ENCODE assay signal across 1 cellular context in the genomic region with DNA sequence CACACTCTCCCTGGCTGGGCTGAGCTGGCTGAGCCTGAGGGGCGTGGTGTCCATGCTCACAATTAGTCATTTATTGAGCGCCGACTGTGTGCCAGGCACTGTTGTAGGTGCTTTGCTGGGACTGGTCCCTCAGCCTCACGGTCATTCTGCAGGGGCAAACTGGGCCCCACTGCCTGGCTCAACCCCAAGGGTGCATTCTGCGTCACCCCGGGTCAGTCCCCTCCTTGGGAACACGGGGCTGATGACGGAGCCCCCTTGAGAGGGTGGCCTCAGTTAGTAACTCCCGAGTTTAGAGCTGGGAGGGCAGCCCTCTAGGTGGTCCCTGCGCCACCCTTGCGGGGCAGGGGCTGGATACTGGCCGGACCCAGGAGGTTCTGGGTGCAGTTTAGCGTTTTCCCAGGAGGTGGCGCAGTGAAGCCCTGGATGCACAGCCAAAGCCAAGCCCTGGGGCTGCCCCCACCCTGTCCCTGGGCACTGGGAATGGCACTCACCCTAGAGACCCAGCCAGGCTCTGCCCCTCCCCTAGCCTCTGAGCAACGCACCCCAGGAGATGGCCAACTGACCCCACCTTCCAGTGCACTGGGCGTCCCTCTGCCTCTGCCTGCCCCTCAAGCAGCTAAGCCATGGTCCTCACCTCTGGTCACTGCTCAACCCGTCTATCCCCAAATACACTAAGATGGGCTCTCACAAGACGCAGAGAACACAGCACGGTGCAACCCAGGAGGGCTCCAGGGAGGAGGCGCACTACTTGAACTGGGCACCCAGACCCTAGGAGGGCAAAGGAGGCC.
TF ChIP-seq lines count a peak whose summit lies in the region.

No MANE protein-coding gene starts in this region.

TF ChIP-seq in HepG2, 621 proteins besides CTCF, POLR2A, EP300 and RAD21 (continued from another document and continues in another):
- TF ChIP-seq, protein P1, sequence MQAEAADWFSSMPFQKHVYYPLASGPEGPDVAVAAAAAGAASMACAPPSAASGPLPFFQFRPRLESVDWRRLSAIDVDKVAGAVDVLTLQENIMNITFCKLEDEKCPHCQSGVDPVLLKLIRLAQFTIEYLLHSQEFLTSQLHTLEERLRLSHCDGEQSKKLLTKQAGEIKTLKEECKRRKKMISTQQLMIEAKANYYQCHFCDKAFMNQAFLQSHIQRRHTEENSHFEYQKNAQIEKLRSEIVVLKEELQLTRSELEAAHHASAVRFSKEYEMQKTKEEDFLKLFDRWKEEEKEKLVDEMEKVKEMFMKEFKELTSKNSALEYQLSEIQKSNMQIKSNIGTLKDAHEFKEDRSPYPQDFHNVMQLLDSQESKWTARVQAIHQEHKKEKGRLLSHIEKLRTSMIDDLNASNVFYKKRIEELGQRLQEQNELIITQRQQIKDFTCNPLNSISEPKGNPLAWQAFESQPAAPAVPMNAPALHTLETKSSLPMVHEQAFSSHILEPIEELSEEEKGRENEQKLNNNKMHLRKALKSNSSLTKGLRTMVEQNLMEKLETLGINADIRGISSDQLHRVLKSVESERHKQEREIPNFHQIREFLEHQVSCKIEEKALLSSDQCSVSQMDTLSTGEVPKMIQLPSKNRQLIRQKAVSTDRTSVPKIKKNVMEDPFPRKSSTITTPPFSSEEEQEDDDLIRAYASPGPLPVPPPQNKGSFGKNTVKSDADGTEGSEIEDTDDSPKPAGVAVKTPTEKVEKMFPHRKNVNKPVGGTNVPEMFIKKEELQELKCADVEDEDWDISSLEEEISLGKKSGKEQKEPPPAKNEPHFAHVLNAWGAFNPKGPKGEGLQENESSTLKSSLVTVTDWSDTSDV (CRISPR knock-in tag; IDR thresholded peaks at IDR 0.05) = 0 out of 2 replicates have a peak, but pooled peaks have one; percentile 47
- TF ChIP-seq, protein P2, sequence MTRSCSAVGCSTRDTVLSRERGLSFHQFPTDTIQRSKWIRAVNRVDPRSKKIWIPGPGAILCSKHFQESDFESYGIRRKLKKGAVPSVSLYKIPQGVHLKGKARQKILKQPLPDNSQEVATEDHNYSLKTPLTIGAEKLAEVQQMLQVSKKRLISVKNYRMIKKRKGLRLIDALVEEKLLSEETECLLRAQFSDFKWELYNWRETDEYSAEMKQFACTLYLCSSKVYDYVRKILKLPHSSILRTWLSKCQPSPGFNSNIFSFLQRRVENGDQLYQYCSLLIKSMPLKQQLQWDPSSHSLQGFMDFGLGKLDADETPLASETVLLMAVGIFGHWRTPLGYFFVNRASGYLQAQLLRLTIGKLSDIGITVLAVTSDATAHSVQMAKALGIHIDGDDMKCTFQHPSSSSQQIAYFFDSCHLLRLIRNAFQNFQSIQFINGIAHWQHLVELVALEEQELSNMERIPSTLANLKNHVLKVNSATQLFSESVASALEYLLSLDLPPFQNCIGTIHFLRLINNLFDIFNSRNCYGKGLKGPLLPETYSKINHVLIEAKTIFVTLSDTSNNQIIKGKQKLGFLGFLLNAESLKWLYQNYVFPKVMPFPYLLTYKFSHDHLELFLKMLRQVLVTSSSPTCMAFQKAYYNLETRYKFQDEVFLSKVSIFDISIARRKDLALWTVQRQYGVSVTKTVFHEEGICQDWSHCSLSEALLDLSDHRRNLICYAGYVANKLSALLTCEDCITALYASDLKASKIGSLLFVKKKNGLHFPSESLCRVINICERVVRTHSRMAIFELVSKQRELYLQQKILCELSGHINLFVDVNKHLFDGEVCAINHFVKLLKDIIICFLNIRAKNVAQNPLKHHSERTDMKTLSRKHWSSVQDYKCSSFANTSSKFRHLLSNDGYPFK (CRISPR knock-in tag; IDR thresholded peaks at IDR 0.05; ENCODE audit: borderline replicate concordance) = 0 out of 2 replicates have a peak, but pooled peaks have one; percentile 19
- peak; percentile 46 for TF ChIP-seq RBM39 (IDR thresholded peaks at IDR 0.05; ENCODE audit: low read depth, low read length, poor library complexity, severe bottlenecking)
- peak; percentile 22; the same call in 1 of the 2 replicates for TF ChIP-seq SALL1 (CRISPR knock-in tag; IDR thresholded peaks at IDR 0.05)
- peak; percentile 63; the same call in 1 of the 2 replicates for TF ChIP-seq ZBTB7A (CRISPR knock-in tag; IDR thresholded peaks at IDR 0.05)
- peak; percentile 74; the same call in 1 of the 2 replicates for TF ChIP-seq HNRNPL (IDR thresholded peaks at IDR 0.05; ENCODE audit: low read depth, low read length)
- TF ChIP-seq, protein P3, sequence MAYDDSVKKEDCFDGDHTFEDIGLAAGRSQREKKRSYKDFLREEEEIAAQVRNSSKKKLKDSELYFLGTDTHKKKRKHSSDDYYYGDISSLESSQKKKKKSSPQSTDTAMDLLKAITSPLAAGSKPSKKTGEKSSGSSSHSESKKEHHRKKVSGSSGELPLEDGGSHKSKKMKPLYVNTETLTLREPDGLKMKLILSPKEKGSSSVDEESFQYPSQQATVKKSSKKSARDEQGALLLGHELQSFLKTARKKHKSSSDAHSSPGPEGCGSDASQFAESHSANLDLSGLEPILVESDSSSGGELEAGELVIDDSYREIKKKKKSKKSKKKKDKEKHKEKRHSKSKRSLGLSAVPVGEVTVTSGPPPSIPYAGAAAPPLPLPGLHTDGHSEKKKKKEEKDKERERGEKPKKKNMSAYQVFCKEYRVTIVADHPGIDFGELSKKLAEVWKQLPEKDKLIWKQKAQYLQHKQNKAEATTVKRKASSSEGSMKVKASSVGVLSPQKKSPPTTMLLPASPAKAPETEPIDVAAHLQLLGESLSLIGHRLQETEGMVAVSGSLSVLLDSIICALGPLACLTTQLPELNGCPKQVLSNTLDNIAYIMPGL (CRISPR knock-in tag; IDR thresholded peaks at IDR 0.05; ENCODE audit: borderline replicate concordance in 1 of 2, low read depth in 1 of 2) = 0 out of 4 replicates have a peak, but pooled peaks of 1 of the 2 experiments have one; percentile 26
- TF ChIP-seq ZNF281 (CRISPR knock-in tag; IDR thresholded peaks at IDR 0.05; ENCODE audit: borderline replicate concordance) = no peak
- TF ChIP-seq ZNF768 (CRISPR knock-in tag; IDR thresholded peaks at IDR 0.05) = peak; percentile 18; the same call in 1 of the 2 replicates
- 0 out of 2 replicates have a peak, but pooled peaks have one; percentile 23 for TF ChIP-seq ZNF598 (CRISPR knock-in tag; IDR thresholded peaks at IDR 0.05; ENCODE audit: borderline replicate concordance)
- TF ChIP-seq ZNF547 (CRISPR knock-in tag; IDR thresholded peaks at IDR 0.05) = peak; percentile 59; the same call in 1 of the 2 replicates
- no peak for TF ChIP-seq PPARG (CRISPR knock-in tag; conservative IDR thresholded peaks at IDR 0.05)
- TF ChIP-seq, protein P4, sequence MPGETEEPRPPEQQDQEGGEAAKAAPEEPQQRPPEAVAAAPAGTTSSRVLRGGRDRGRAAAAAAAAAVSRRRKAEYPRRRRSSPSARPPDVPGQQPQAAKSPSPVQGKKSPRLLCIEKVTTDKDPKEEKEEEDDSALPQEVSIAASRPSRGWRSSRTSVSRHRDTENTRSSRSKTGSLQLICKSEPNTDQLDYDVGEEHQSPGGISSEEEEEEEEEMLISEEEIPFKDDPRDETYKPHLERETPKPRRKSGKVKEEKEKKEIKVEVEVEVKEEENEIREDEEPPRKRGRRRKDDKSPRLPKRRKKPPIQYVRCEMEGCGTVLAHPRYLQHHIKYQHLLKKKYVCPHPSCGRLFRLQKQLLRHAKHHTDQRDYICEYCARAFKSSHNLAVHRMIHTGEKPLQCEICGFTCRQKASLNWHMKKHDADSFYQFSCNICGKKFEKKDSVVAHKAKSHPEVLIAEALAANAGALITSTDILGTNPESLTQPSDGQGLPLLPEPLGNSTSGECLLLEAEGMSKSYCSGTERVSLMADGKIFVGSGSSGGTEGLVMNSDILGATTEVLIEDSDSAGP (CRISPR knock-in tag; IDR thresholded peaks at IDR 0.05; ENCODE audit: borderline replicate concordance) = 0 out of 2 replicates have a peak, but pooled peaks have one; percentile 7
- TF ChIP-seq ATM (IDR thresholded peaks at IDR 0.05; ENCODE audit: borderline replicate concordance) = no peak
- peak; percentile 12; the same call in 1 of the 2 replicates for TF ChIP-seq GABPB1 (CRISPR knock-in tag; IDR thresholded peaks at IDR 0.05)
- no peak for TF ChIP-seq TBL1XR1 (IDR thresholded peaks at IDR 0.05; ENCODE audit: borderline replicate concordance, low read length, partially characterized antibody)
- TF ChIP-seq, protein P5, sequence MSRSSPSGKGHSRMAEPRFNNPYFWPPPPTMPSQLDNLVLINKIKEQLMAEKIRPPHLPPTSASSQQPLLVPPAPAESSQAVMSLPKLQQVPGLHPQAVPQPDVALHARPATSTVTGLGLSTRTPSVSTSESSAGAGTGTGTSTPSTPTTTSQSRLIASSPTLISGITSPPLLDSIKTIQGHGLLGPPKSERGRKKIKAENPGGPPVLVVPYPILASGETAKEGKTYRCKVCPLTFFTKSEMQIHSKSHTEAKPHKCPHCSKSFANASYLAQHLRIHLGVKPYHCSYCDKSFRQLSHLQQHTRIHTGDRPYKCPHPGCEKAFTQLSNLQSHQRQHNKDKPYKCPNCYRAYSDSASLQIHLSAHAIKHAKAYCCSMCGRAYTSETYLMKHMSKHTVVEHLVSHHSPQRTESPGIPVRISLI (CRISPR knock-in tag; IDR thresholded peaks at IDR 0.05; ENCODE audit: borderline replicate concordance) = no peak
- TF ChIP-seq SMC3 (IDR thresholded peaks at IDR 0.05; ENCODE audit: low read length) = peak; percentile 60
- 0 out of 2 replicates have a peak, but pooled peaks have one; percentile 26 for TF ChIP-seq PAX8 (CRISPR knock-in tag; IDR thresholded peaks at IDR 0.05; ENCODE audit: borderline replicate concordance)
- TF ChIP-seq ARID5B (CRISPR knock-in tag; IDR thresholded peaks at IDR 0.05) = no peak
- TF ChIP-seq CBX1 (IDR thresholded peaks at IDR 0.05; ENCODE audit: low read depth) = no peak
- peak; percentile 69 for TF ChIP-seq XRCC5 (optimal IDR thresholded peaks at IDR 0.05; ENCODE audit: low read length)
- 0 out of 2 replicates have a peak, but pooled peaks have one; percentile 19 for TF ChIP-seq HDAC2 (CRISPR knock-in tag; IDR thresholded peaks at IDR 0.05)
- TF ChIP-seq, protein P6, sequence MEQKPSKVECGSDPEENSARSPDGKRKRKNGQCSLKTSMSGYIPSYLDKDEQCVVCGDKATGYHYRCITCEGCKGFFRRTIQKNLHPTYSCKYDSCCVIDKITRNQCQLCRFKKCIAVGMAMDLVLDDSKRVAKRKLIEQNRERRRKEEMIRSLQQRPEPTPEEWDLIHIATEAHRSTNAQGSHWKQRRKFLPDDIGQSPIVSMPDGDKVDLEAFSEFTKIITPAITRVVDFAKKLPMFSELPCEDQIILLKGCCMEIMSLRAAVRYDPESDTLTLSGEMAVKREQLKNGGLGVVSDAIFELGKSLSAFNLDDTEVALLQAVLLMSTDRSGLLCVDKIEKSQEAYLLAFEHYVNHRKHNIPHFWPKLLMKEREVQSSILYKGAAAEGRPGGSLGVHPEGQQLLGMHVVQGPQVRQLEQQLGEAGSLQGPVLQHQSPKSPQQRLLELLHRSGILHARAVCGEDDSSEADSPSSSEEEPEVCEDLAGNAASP (CRISPR knock-in tag; IDR thresholded peaks at IDR 0.05; ENCODE audit: borderline replicate concordance) = no peak
- TF ChIP-seq CEBPB (IDR thresholded peaks at IDR 0.05; ENCODE audit: borderline replicate concordance, low read depth, low read length) = no peak; the same call in 1 of the 2 replicates
- no peak for TF ChIP-seq ZNF720 (CRISPR knock-in tag; IDR thresholded peaks at IDR 0.05)
- TF ChIP-seq MED13 (CRISPR knock-in tag; IDR thresholded peaks at IDR 0.05) = no peak
- peak; percentile 69 for TF ChIP-seq ZNF883 (CRISPR knock-in tag; IDR thresholded peaks at IDR 0.05; ENCODE audit: not compliant biosample characterization)
- TF ChIP-seq HNF4G (IDR thresholded peaks at IDR 0.05; ENCODE audit: borderline replicate concordance, low read depth, low read length) = no peak
- 0 out of 2 replicates have a peak, but pooled peaks have one; percentile 31 for TF ChIP-seq HNF4G (CRISPR knock-in tag; IDR thresholded peaks at IDR 0.05; ENCODE audit: borderline replicate concordance, low read depth)
- TF ChIP-seq ZNF10 (CRISPR knock-in tag; IDR thresholded peaks at IDR 0.05; ENCODE audit: borderline replicate concordance, low read depth) = no peak
- TF ChIP-seq ATRX (CRISPR knock-in tag; IDR thresholded peaks at IDR 0.05; ENCODE audit: borderline replicate concordance) = no peak
- TF ChIP-seq STAG1 (CRISPR knock-in tag; IDR thresholded peaks at IDR 0.05) = peak; percentile 66
- TF ChIP-seq ZFY (CRISPR knock-in tag; IDR thresholded peaks at IDR 0.05) = no peak
